Comparison of ENCODE assay signal across 20 cellular contexts in genomic region chr11:72381584-72382090, GRCh38.
"Had no signal": no experiment of that assay in that cellular context is flagged by ENCODE, and none has a peak within 500 bp of the region (broad histone marks: within the 10 kb centered on the region; RNA-seq: fewer than 3 reads in every experiment).

No MANE protein-coding gene starts in this region.

- H3K36me3 ChIP-seq: right lobe of liver, thoracic aorta, uterus had no signal

- DNase-seq: dermis blood vessel endothelial cell; foreskin keratinocyte; immature natural killer cell; kidney; left cardiac atrium; mucosa of descending colon; naive thymus-derived CD8-positive, alpha-beta T cell; psoas muscle; retina; stimulated activated CD4-positive, alpha-beta T cell treated with anti-CD3 and anti-CD28 coated beads, Interleukin-15, amount 100 ng/mL, for 24 hours; stimulated activated CD4-positive, alpha-beta T cell treated with anti-CD3 and anti-CD28 coated beads, Interleukin-1b, Interleukin-23, amount 100 ng/mL, for 48 hours; stimulated activated CD4-positive, alpha-beta T cell treated with anti-CD3 and anti-CD28 coated beads, Interleukin-4, amount 100 ng/mL, for 24 hours; stomach; substantia nigra; uterus had no signal

- H3K27ac ChIP-seq: foreskin keratinocyte, parathyroid adenoma, psoas muscle, right lobe of liver, stomach, thoracic aorta, uterus had no signal

- H3K9me3 Mint-ChIP-seq: type B pancreatic cell had no signal

- ATAC-seq: foreskin keratinocyte; left cardiac atrium; mucosa of descending colon; naive thymus-derived CD8-positive, alpha-beta T cell; psoas muscle; stimulated activated memory B cell treated with anti-CD40 and anti-IgM and Interleukin-4, amounts not matched to agents 10 μg/mL and 1 μg/mL and 100 μg/mL, for 72 hours had no signal

- H3K27me3 Mint-ChIP-seq: naive thymus-derived CD8-positive, alpha-beta T cell; stimulated activated memory B cell treated with anti-CD40 and anti-IgM and Interleukin-4, amounts not matched to agents 10 μg/mL and 1 μg/mL and 100 μg/mL, for 72 hours; type B pancreatic cell had no signal

- H3K4me1 Mint-ChIP-seq: immature natural killer cell had no signal

- H3K4me3 ChIP-seq: mucosa of descending colon, psoas muscle, right lobe of liver, stomach, thoracic aorta, uterus had no signal

- H3K9me3 ChIP-seq: right lobe of liver, thoracic aorta had no signal

- H3K4me1 ChIP-seq: foreskin keratinocyte, parathyroid adenoma, right lobe of liver, uterus had no signal

- H3K27me3 ChIP-seq: foreskin keratinocyte, right lobe of liver, stomach, uterus had no signal

- H3K4me3 Mint-ChIP-seq: immature natural killer cell; naive thymus-derived CD8-positive, alpha-beta T cell; stimulated activated memory B cell treated with anti-CD40 and anti-IgM and Interleukin-4, amounts not matched to agents 10 μg/mL and 1 μg/mL and 100 μg/mL, for 72 hours; type B pancreatic cell had no signal

- H3K27ac Mint-ChIP-seq: immature natural killer cell; stimulated activated memory B cell treated with anti-CD40 and anti-IgM and Interleukin-4, amounts not matched to agents 10 μg/mL and 1 μg/mL and 100 μg/mL, for 72 hours; type B pancreatic cell had no signal
